In genomic region chr1:67300561-67300960, GRCh38 we compare ENCODE assay signal across 20 cellular contexts.
"Had no signal": no experiment of that assay in that cellular context is flagged by ENCODE, and none has a peak within 500 bp of the region (broad histone marks: within the 10 kb centered on the region; RNA-seq: fewer than 3 reads in every experiment).

No MANE protein-coding gene starts in this region.

- H3K4me3 ChIP-seq: body of pancreas, colonic mucosa, mucosa of descending colon, skin epidermis, transverse colon, vagina had no signal

- H3K36me3 ChIP-seq: colonic mucosa, transverse colon, vagina had no signal

- H3K9me3 ChIP-seq: body of pancreas, colonic mucosa, mucosa of descending colon, transverse colon, vagina had no signal

- H3K27me3 ChIP-seq: body of pancreas, colonic mucosa, vagina had no signal

- H3K4me1 ChIP-seq: body of pancreas, colonic mucosa, transverse colon, vagina had no signal

- H3K27ac ChIP-seq: body of pancreas, colonic mucosa, skin epidermis, transverse colon, vagina had no signal

- DNase-seq: activated CD4-positive, alpha-beta T cell treated with anti-CD3 and anti-CD28 coated beads for 36 hours; activated CD8-positive, alpha-beta memory T cell treated with anti-CD3 and anti-CD28 coated beads, Interleukin-2, amount 50 U/mL, for 4 hours; activated CD8-positive, alpha-beta T cell treated with anti-CD3 and anti-CD28 coated beads, Interleukin-2, amount 10 ng/mL, durations not matched to agents 7 days and 5 days; activated naive CD4-positive, alpha-beta T cell; body of pancreas; central memory CD4-positive, alpha-beta T cell; colonic mucosa; foreskin fibroblast; glutamatergic neuron; kidney glomerular epithelial cell; left ventricle myocardium superior; mucosa of descending colon; naive thymus-derived CD8-positive, alpha-beta T cell; retina; stimulated activated CD4-positive, alpha-beta T cell treated with anti-CD3 and anti-CD28 coated beads, Interleukin-4, amount 100 ng/mL, for 4 hours; stimulated activated naive CD8-positive, alpha-beta T cell treated with anti-CD3 and anti-CD28 coated beads, Interleukin-15, Interleukin-2, amounts not matched to agents 100 U/mL and 50 U/mL, for 24 hours; T-helper 17 cell; transverse colon had no signal
